8 cellular contexts compared by ENCODE assay signal in the genomic region with DNA sequence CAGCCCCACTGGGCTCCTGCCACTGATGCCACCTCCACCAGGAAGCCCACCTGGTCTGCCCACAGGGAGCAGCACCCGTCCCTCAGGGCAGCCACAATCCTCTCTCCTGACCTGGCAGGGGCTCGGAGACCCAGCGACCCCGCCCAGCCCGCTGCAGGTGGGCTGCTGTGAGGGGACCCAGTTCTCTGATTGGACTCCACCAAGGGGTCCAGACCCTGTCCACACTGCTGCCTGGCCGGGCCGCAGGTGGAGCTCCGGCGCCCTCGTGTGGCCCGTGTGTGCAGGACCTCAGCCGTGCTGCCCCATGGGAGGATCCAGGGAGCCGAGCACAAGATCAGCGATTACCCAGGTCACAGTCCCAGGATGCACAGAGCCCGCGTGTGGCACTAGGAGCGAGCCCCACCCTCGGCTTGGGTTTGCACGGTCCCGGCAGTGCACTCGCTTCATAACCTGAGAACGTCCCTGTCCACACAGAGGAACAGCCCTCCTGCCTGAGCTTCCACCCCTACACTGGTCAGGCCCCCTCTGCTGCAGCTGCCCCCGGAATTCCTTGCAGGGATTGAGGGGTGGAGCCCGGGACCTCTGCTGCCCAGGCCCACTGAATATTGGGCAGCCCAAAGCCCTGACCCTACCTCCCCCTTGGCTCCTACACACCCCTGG. TPM values are rescaled to one million over a fixed set of nuclear protein-coding genes. Genes with fewer than 3 reads are reported as not detected.
A peak's percentile ranks its signal among the peaks of the same experiment; 100 is the strongest.
DNase-seq lines count a peak whose midpoint lies in the region; ATAC-seq, FAIRE-seq and TF ChIP-seq lines count a peak whose summit lies in the region.

No MANE protein-coding gene starts in this region.

- H3K4me1 ChIP-seq in K562 (replicated peaks in 1 of 2; ENCODE audit: control insufficient read depth in 2 of 2, insufficient read depth in 2 of 2, low read length in 2 of 2) (peaks cover 0 to 37% of the 10 kb centered on the region in 2 experiments; a peak in 2 of 5 replicates), iPS DF 6.9 (ENCODE audit: control insufficient read depth, insufficient read depth, low read length) (peaks cover 4% of the 10 kb centered on the region; the same call in 1 of the 2 replicates)

- DNase-seq in NCI-H2081 (lab: John Stamatoyannopoulos, UW) (peak; percentile 42 to 55), NCI-H2081 treated with DMSO at 0.1 percent for 48 hours (lab: John Stamatoyannopoulos, UW) (no peak), NCI-H1048 (lab: John Stamatoyannopoulos, UW) (peak; percentile 8), K562 (ENCODE audit: extremely low read depth in 1 of 4, low spot score in 3 of 4) (peak; percentile 73 to 83 (median 80)), iPS DF 6.9 (ENCODE audit: low read depth, low spot score) (peak; percentile 82)
- DNase-seq in T-helper 2 cell treated with Interferon-gamma antibody and Interleukin-4, amounts not matched to agents 5 μg/mL and 100 μg/mL, for 36 hours (ENCODE audit: low spot score): peak; percentile 23
- DNase-seq in stimulated activated CD4-positive, alpha-beta T cell treated with anti-CD3 and anti-CD28 coated beads, Interleukin-12 subunit alpha, Interleukin-12 subunit beta, amount 100 ng/mL, for 4 hours: peak; percentile 41

- TF ChIP-seq EP300 in K562 (IDR thresholded peaks at IDR 0.05; ENCODE audit: low read length): no peak

- no peak overlapping the region for H3K27ac Mint-ChIP-seq in T-helper 2 cell treated with Interferon-gamma antibody and Interleukin-4, amounts not matched to agents 5 μg/mL and 100 μg/mL, for 36 hours

- POLR2A ChIA-PET in K562 (lab: Yijun Ruan, JAX): interaction anchor here (0.6 kb wide), 1 partner anchor 91 kb away, joined by 3 read pairs; no protein-coding TSS in a partner anchor

- H3K4me2 ChIP-seq in K562 (ENCODE audit: insufficient read depth, low read length): no peak overlapping the region

- intact Hi-C loops in K562 (cut with micrococcal nuclease): loop anchor here (1.0 kb wide), 1 partner anchor 562 kb away; no protein-coding TSS in a partner anchor

- in situ Hi-C loops in K562 (cut with MboI): loop anchor here (10.0 kb wide), 1 partner anchor 565 kb away; no protein-coding TSS in a partner anchor

- TF ChIP-seq CTCF in K562 (IDR thresholded peaks at IDR 0.05 in 2 of 3, conservative IDR thresholded peaks at IDR 0.05 in 1 of 3; ENCODE audit: insufficient read depth in 2 of 3, low read depth in 1 of 3, low read length in 3 of 3): peak; percentile 83 to 89 (median 88)

- no peaks in the 10 kb centered on the region for H3K36me3 Mint-ChIP-seq in T-helper 2 cell treated with Interferon-gamma antibody and Interleukin-4, amounts not matched to agents 5 μg/mL and 100 μg/mL, for 36 hours (ENCODE audit: low read depth)

- BruUV-seq in K562 (replicated peaks; lab: Mats Ljungman, UMichigan): no TSS peak

- TF ChIP-seq RAD21 in K562 (CRISPR knock-in tag; conservative IDR thresholded peaks at IDR 0.05 in 1 of 2, IDR thresholded peaks at IDR 0.05 in 1 of 2): peak; percentile 89 to 93

- no peak overlapping the region for H3K9ac ChIP-seq in K562 (ENCODE audit: insufficient read depth in 1 of 2, low read depth in 2 of 2, low read length in 2 of 2)

- H3K79me2 ChIP-seq in K562 (ENCODE audit: control insufficient read depth, insufficient read depth, low read length): no peaks in the 10 kb centered on the region

- H4K20me1 ChIP-seq in K562 (replicated peaks; ENCODE audit: control insufficient read depth, insufficient read depth, low read length): 0 out of 2 replicates have a peak, but pooled peaks cover 3% of the 10 kb centered on the region

- no peak overlapping the region for H3K4me3 Mint-ChIP-seq in T-helper 2 cell treated with Interferon-gamma antibody and Interleukin-4, amounts not matched to agents 5 μg/mL and 100 μg/mL, for 36 hours

- CTCF ChIA-PET in K562 (lab: Yijun Ruan, JAX; ENCODE audit: low intra/inter-chr PET ratio): interaction anchor here (2.0 to 2.6 kb wide), 2 partner anchors 546 to 562 kb away, joined by 11 to 12 read pairs; no protein-coding TSS in a partner anchor

- peaks cover under 1 to 36% of the 10 kb centered on the region in 2 experiments; a peak in 4 of 5 replicates for H3K27me3 ChIP-seq in K562 (ENCODE audit: control insufficient read depth in 2 of 2, insufficient read depth in 2 of 2, low read length in 2 of 2)
- H3K27me3 ChIP-seq in iPS DF 6.9 (ENCODE audit: control insufficient read depth, insufficient read depth, low read length): no peaks in the 10 kb centered on the region

- H3K27me3 Mint-ChIP-seq in T-helper 2 cell treated with Interferon-gamma antibody and Interleukin-4, amounts not matched to agents 5 μg/mL and 100 μg/mL, for 36 hours (ENCODE audit: low read depth): no peaks in the 10 kb centered on the region

- H3K27ac ChIP-seq in K562 (ENCODE audit: extremely low read depth, low read depth, low read length): no peak overlapping the region
- H3K27ac ChIP-seq in iPS DF 6.9 (ENCODE audit: low read length): no peak overlapping the region

- H2AFZ ChIP-seq in K562 (ENCODE audit: low read depth, low read length): no peak overlapping the region

- H3K4me1 Mint-ChIP-seq in T-helper 2 cell treated with Interferon-gamma antibody and Interleukin-4, amounts not matched to agents 5 μg/mL and 100 μg/mL, for 36 hours (ENCODE audit: low read depth): no peaks in the 10 kb centered on the region

- peaks cover under 1% of the 10 kb centered on the region for H3K9me3 Mint-ChIP-seq in T-helper 2 cell treated with Interferon-gamma antibody and Interleukin-4, amounts not matched to agents 5 μg/mL and 100 μg/mL, for 36 hours

- H3K4me3 ChIP-seq in K562 (no peak overlapping the region), iPS DF 6.9 (ENCODE audit: low read length) (no peak overlapping the region)

- ATAC-seq in K562 (peak; percentile 99), GM21723 (IDR thresholded peaks at IDR 0.05; ENCODE audit: unreplicated experiment) (no peak)

- no peaks in the 10 kb centered on the region for H3K36me3 ChIP-seq in K562 (ENCODE audit: control insufficient read depth, insufficient read depth, low read length)
- H3K36me3 ChIP-seq in iPS DF 6.9 (ENCODE audit: control insufficient read depth, insufficient read depth, low read length): no peaks in the 10 kb centered on the region

- 2% methylated on average over 17 of the region's 24 CpGs for WGBS in K562 (ENCODE audit: insufficient coverage, low coverage, missing lambda C conversion rate)
- WGBS in iPS DF 6.9 (ENCODE audit: insufficient coverage, insufficient read length): no CpG with 5 or more reads among the region's 24 CpGs

- no peak for TF ChIP-seq POLR2A in K562 (conservative IDR thresholded peaks at IDR 0.05)

- H3K9me3 ChIP-seq in K562 (replicated peaks; ENCODE audit: control insufficient read depth, insufficient read depth, low read depth, low read length) (no peaks in the 10 kb centered on the region), iPS DF 6.9 (ENCODE audit: control insufficient read depth, insufficient read depth, low read length) (no peaks in the 10 kb centered on the region)

- H3K9me1 ChIP-seq in K562 (ENCODE audit: control insufficient read depth, insufficient read depth, low read length): no peaks in the 10 kb centered on the region

- peak; percentile 55 for FAIRE-seq in K562 (lab: Jason Lieb, UNC)

TF ChIP-seq in K562, 482 proteins besides CTCF, POLR2A, EP300 and RAD21 (continues in another document):
- TF ChIP-seq ESRRA (IDR thresholded peaks at IDR 0.05; ENCODE audit: borderline replicate concordance, low read depth): peak; percentile 38; the same call in 1 of the 2 replicates

RNA-seq across cellular contexts. Expression of a gene that starts 35.4 kb away (rescaled TPM):
- 0.19 TPM in 1 of 2 replicates, not detected in the other for total RNA-seq in K562 (2011; cell fraction: chromatin; rRNA removed; ENCODE audit: low replicate concordance)
- not detected in 2 replicates for total RNA-seq in K562 (2011; cell fraction: nucleolus; rRNA removed)
- not detected in 2 replicates for total RNA-seq in K562 (2011; cell fraction: nucleoplasm; rRNA removed)
- total RNA-seq in K562 (2014; rRNA removed) (not detected in 2 replicates), K562 (2014; rRNA removed; fragmentation: Illumina TruSeq; extraction: Trizol) (not detected in 2 replicates), K562 (2015; rRNA removed; fragmentation: Illumina TruSeq; extraction: Trizol) (not detected in 2 replicates), K562 (2021) (not detected in 2 replicates)
- polyA plus RNA-seq in K562 (2011; rRNA removed) (not detected in 2 replicates), K562 (2014; fragmentation: Illumina TruSeq; extraction: Trizol) (not detected in 2 replicates), K562 (2014; fragmentation: Nextera tagmentation; extraction: Ambion mirVana) (not detected), K562 (2014; rRNA removed) (not detected in 2 replicates)
- polyA plus RNA-seq in K562 (2011; cell fraction: cytosol; rRNA removed): 0.18 TPM in 1 of 2 replicates, not detected in the other
- 0.18 TPM in 1 of 2 replicates, not detected in the other for polyA plus RNA-seq in K562 (2011; cell fraction: nucleus; rRNA removed)
- polyA plus RNA-seq in K562 (2012): 0.05 and 0.18 TPM in 2 replicates
- polyA minus RNA-seq in K562 (2011; rRNA and poly(A)+ RNA removed): 1.1 TPM in 1 of 2 replicates, not detected in the other
- not detected in 2 replicates for polyA minus RNA-seq in K562 (2011; cell fraction: cytosol; rRNA and poly(A)+ RNA removed)
- polyA minus RNA-seq in K562 (2011; cell fraction: nucleus; rRNA and poly(A)+ RNA removed): not detected in 2 replicates

RNA-seq across cellular contexts. Expression of a gene that starts 49.4 kb away (rescaled TPM):
- 30.6 and 91.0 TPM in 2 replicates for total RNA-seq in K562 (2011; cell fraction: chromatin; rRNA removed; ENCODE audit: low replicate concordance)
- total RNA-seq in K562 (2011; cell fraction: nucleolus; rRNA removed): 44.5 and 47.5 TPM in 2 replicates
- total RNA-seq in K562 (2011; cell fraction: nucleoplasm; rRNA removed): 33.6 and 37.9 TPM in 2 replicates
- total RNA-seq in K562 (2014; rRNA removed) (24.9 and 28.8 TPM in 2 replicates), K562 (2014; rRNA removed; fragmentation: Illumina TruSeq; extraction: Trizol) (2.8 and 4.4 TPM in 2 replicates), K562 (2015; rRNA removed; fragmentation: Illumina TruSeq; extraction: Trizol) (7.8 and 8.7 TPM in 2 replicates), K562 (2021) (30.7 and 31.3 TPM in 2 replicates)
- polyA plus RNA-seq in K562 (2011; rRNA removed) (8.3 and 13.8 TPM in 2 replicates), K562 (2014; fragmentation: Illumina TruSeq; extraction: Trizol) (7.2 and 12.4 TPM in 2 replicates), K562 (2014; fragmentation: Nextera tagmentation; extraction: Ambion mirVana) (1 to 10 TPM in 1 of 2 experiments, under 1 TPM in 1; 0.56 to 1.4 TPM), K562 (2014; rRNA removed) (26.2 and 28.2 TPM in 2 replicates)
- 13.6 and 29.1 TPM in 2 replicates for polyA plus RNA-seq in K562 (2011; cell fraction: cytosol; rRNA removed)
- polyA plus RNA-seq in K562 (2011; cell fraction: nucleus; rRNA removed): 35.1 and 63.6 TPM in 2 replicates
- 15.0 and 19.9 TPM in 2 replicates for polyA plus RNA-seq in K562 (2012)
- polyA minus RNA-seq in K562 (2011; rRNA and poly(A)+ RNA removed): 3.5 and 6.1 TPM in 2 replicates
- polyA minus RNA-seq in K562 (2011; cell fraction: cytosol; rRNA and poly(A)+ RNA removed): 8.0 and 13.7 TPM in 2 replicates
- 9.4 and 12.0 TPM in 2 replicates for polyA minus RNA-seq in K562 (2011; cell fraction: nucleus; rRNA and poly(A)+ RNA removed)
